Comparison of ENCODE assay signal across 39 cellular contexts in genomic region chr1:196494766-196495165, GRCh38.
"Had no signal": no experiment of that assay in that cellular context is flagged by ENCODE, and none has a peak within 500 bp of the region (broad histone marks: within the 10 kb centered on the region; RNA-seq: fewer than 3 reads in every experiment).

No MANE protein-coding gene starts in this region.

- H3K9me3 Mint-ChIP-seq: activated naive CD4-positive, alpha-beta T cell treated with anti-CD3 and anti-CD28 coated beads for 36 hours; activated naive CD4-positive, alpha-beta T cell treated with anti-CD3 and anti-CD28 coated beads, Interleukin-2, amount 10 ng/mL, durations not matched to agents 7 days and 5 days; activated naive CD4-positive, alpha-beta T cell treated with anti-CD3 and anti-CD28 coated beads, Interleukin-2, amount 50 U/mL, for 24 hours; activated naive CD8-positive, alpha-beta T cell treated with anti-CD3 and anti-CD28 coated beads for 36 hours; activated naive CD8-positive, alpha-beta T cell treated with anti-CD3 and anti-CD28 coated beads, Interleukin-2, amount 10 ng/mL, durations not matched to agents 7 days and 5 days; activated T-cell treated with anti-CD3 and anti-CD28 coated beads, Interleukin-2, amount 50 U/mL, for 24 hours; activated T-cell treated with anti-CD3 and anti-CD28 coated beads, Interleukin-2, amount 50 U/mL, for 4 hours; activated T-helper 1 cell treated with anti-CD3 and anti-CD28 coated beads, Interleukin-12 subunit alpha, Interleukin-12 subunit beta, Interleukin-2, Interleukin-4 antibody, amounts not matched to agents 30 ng/mL and 10 ng/mL and 1 ng/mL, durations not matched to agents 14 hours and 24 hours and 36 hours; activated T-helper 17 cell treated with anti-CD3 and anti-CD28 coated beads, Interleukin-2, amount 50 U/mL, for 72 hours; activated T-helper 2 cell treated with anti-CD3 and anti-CD28 coated beads, Interferon-gamma antibody, Interleukin-2, Interleukin-4, amounts not matched to agents 10 μg/mL and 5 μg/mL and 100 μg/mL, durations not matched to agents 14 hours and 24 hours and 36 hours; brain had no signal

- H3K27ac ChIP-seq: ascending aorta, body of pancreas, brain microvascular endothelial cell, breast epithelium, cardiac muscle cell had no signal

- H3K4me1 Mint-ChIP-seq: activated naive CD4-positive, alpha-beta T cell treated with anti-CD3 and anti-CD28 coated beads, Interleukin-2, amount 10 ng/mL, durations not matched to agents 7 days and 5 days; activated naive CD4-positive, alpha-beta T cell treated with anti-CD3 and anti-CD28 coated beads, Interleukin-2, amount 50 U/mL, for 24 hours; activated naive CD8-positive, alpha-beta T cell treated with anti-CD3 and anti-CD28 coated beads for 36 hours; activated naive CD8-positive, alpha-beta T cell treated with anti-CD3 and anti-CD28 coated beads, Interleukin-2, amount 10 ng/mL, durations not matched to agents 7 days and 5 days; activated naive CD8-positive, alpha-beta T cell treated with anti-CD3 and anti-CD28 coated beads, Interleukin-2, amount 50 U/mL, for 24 hours; activated T-helper 17 cell treated with anti-CD3 and anti-CD28 coated beads, Interleukin-2, amount 50 U/mL, for 72 hours; brain; central memory CD8-positive, alpha-beta T cell had no signal

- H3K4me3 ChIP-seq: ascending aorta, body of pancreas, breast epithelium, cardiac muscle cell had no signal

- H3K27me3 ChIP-seq: ascending aorta, body of pancreas, brain microvascular endothelial cell, breast epithelium, cardiac muscle cell had no signal

- H3K27ac Mint-ChIP-seq: activated naive CD4-positive, alpha-beta T cell treated with anti-CD3 and anti-CD28 coated beads for 36 hours; activated naive CD4-positive, alpha-beta T cell treated with anti-CD3 and anti-CD28 coated beads, Interleukin-2, amount 10 ng/mL, durations not matched to agents 7 days and 5 days; activated naive CD4-positive, alpha-beta T cell treated with anti-CD3 and anti-CD28 coated beads, Interleukin-2, amount 50 U/mL, for 24 hours; activated naive CD4-positive, alpha-beta T cell treated with anti-CD3 and anti-CD28 coated beads, Interleukin-2, amount 50 U/mL, for 72 hours; activated naive CD8-positive, alpha-beta T cell; activated naive CD8-positive, alpha-beta T cell treated with anti-CD3 and anti-CD28 coated beads for 36 hours; activated naive CD8-positive, alpha-beta T cell treated with anti-CD3 and anti-CD28 coated beads, Interleukin-2, amount 10 ng/mL, durations not matched to agents 7 days and 5 days; activated naive CD8-positive, alpha-beta T cell treated with anti-CD3 and anti-CD28 coated beads, Interleukin-2, amount 50 U/mL, for 24 hours; activated T-cell treated with anti-CD3 and anti-CD28 coated beads, Interleukin-2, amount 50 U/mL, for 24 hours; activated T-cell treated with anti-CD3 and anti-CD28 coated beads, Interleukin-2, amount 50 U/mL, for 72 hours; activated T-helper 1 cell treated with anti-CD3 and anti-CD28 coated beads, Interleukin-12 subunit alpha, Interleukin-12 subunit beta, Interleukin-2, Interleukin-4 antibody, amounts not matched to agents 30 ng/mL and 10 ng/mL and 1 ng/mL, durations not matched to agents 14 hours and 24 hours and 36 hours; activated T-helper 17 cell treated with anti-CD3 and anti-CD28 coated beads, Interleukin-2, amount 50 U/mL, for 72 hours; activated T-helper 2 cell treated with anti-CD3 and anti-CD28 coated beads, Interferon-gamma antibody, Interleukin-2, Interleukin-4, amounts not matched to agents 10 μg/mL and 5 μg/mL and 100 μg/mL, durations not matched to agents 14 hours and 24 hours and 36 hours; brain had no signal

- FAIRE-seq: astrocyte, bronchial epithelial cell had no signal

- DNase-seq: activated effector memory CD4-positive, alpha-beta T cell treated with anti-CD3 and anti-CD28 coated beads, Interleukin-2, amount 50 U/mL, for 16 hours; activated effector memory CD4-positive, alpha-beta T cell treated with Interleukin-2 at 50 U/mL for 16 hours; activated gamma-delta T cell; activated gamma-delta T cell treated with Interleukin-2 at 50 U/mL for 16 hours; activated naive CD4-positive, alpha-beta T cell; activated naive CD4-positive, alpha-beta T cell treated with anti-CD3 and anti-CD28 coated beads for 36 hours; activated naive CD4-positive, alpha-beta T cell treated with anti-CD3 and anti-CD28 coated beads, Interleukin-2, amount 10 ng/mL, durations not matched to agents 7 days and 5 days; activated naive CD4-positive, alpha-beta T cell treated with anti-CD3 and anti-CD28 coated beads, Interleukin-2, amount 50 U/mL, for 16 hours; activated naive CD4-positive, alpha-beta T cell treated with Interleukin-2 at 50 U/mL for 16 hours; activated naive CD8-positive, alpha-beta T cell treated with anti-CD3 and anti-CD28 coated beads for 36 hours; activated naive CD8-positive, alpha-beta T cell treated with anti-CD3 and anti-CD28 coated beads, Interleukin-2, amount 10 ng/mL, durations not matched to agents 7 days and 5 days; activated naive CD8-positive, alpha-beta T cell treated with anti-CD3 and anti-CD28 coated beads, Interleukin-2, amount 50 U/mL, for 24 hours; activated T-cell treated with anti-CD3 and anti-CD28 coated beads, Interleukin-2, amount 50 U/mL, for 1 hour; activated T-cell treated with anti-CD3 and anti-CD28 coated beads, Interleukin-2, amount 50 U/mL, for 24 hours; activated T-cell treated with anti-CD3 and anti-CD28 coated beads, Interleukin-2, amount 50 U/mL, for 4 hours; activated T-cell treated with anti-CD3 and anti-CD28 coated beads, Interleukin-2, amount 50 U/mL, for 48 hours; activated T-cell treated with anti-CD3 and anti-CD28 coated beads, Interleukin-2, amount 50 U/mL, for 72 hours; amniotic stem cell; amygdala; anterior cingulate cortex; aorta; body of pancreas; brain microvascular endothelial cell; caudate nucleus; central memory CD4-positive, alpha-beta T cell; cerebellar nuclear complex had no signal

- H3K36me3 Mint-ChIP-seq: activated naive CD4-positive, alpha-beta T cell treated with anti-CD3 and anti-CD28 coated beads, Interleukin-2, amount 10 ng/mL, durations not matched to agents 7 days and 5 days; activated naive CD4-positive, alpha-beta T cell treated with anti-CD3 and anti-CD28 coated beads, Interleukin-2, amount 50 U/mL, for 24 hours; activated naive CD4-positive, alpha-beta T cell treated with anti-CD3 and anti-CD28 coated beads, Interleukin-2, amount 50 U/mL, for 72 hours; activated naive CD8-positive, alpha-beta T cell; activated naive CD8-positive, alpha-beta T cell treated with anti-CD3 and anti-CD28 coated beads for 36 hours; activated naive CD8-positive, alpha-beta T cell treated with anti-CD3 and anti-CD28 coated beads, Interleukin-2, amount 10 ng/mL, durations not matched to agents 7 days and 5 days; brain had no signal

- H3K36me3 ChIP-seq: ascending aorta, brain microvascular endothelial cell, breast epithelium, cardiac muscle cell had no signal

- H3K9me3 ChIP-seq: ascending aorta, body of pancreas, breast epithelium had no signal

- H3K4me3 Mint-ChIP-seq: activated naive CD4-positive, alpha-beta T cell treated with anti-CD3 and anti-CD28 coated beads for 36 hours; activated naive CD4-positive, alpha-beta T cell treated with anti-CD3 and anti-CD28 coated beads, Interleukin-2, amount 10 ng/mL, durations not matched to agents 7 days and 5 days; activated naive CD4-positive, alpha-beta T cell treated with anti-CD3 and anti-CD28 coated beads, Interleukin-2, amount 50 U/mL, for 24 hours; activated naive CD8-positive, alpha-beta T cell; activated naive CD8-positive, alpha-beta T cell treated with anti-CD3 and anti-CD28 coated beads for 36 hours; activated naive CD8-positive, alpha-beta T cell treated with anti-CD3 and anti-CD28 coated beads, Interleukin-2, amount 10 ng/mL, durations not matched to agents 7 days and 5 days; activated naive CD8-positive, alpha-beta T cell treated with anti-CD3 and anti-CD28 coated beads, Interleukin-2, amount 50 U/mL, for 24 hours; activated T-cell treated with anti-CD3 and anti-CD28 coated beads, Interleukin-2, amount 50 U/mL, for 24 hours; activated T-cell treated with anti-CD3 and anti-CD28 coated beads, Interleukin-2, amount 50 U/mL, for 4 hours; activated T-cell treated with anti-CD3 and anti-CD28 coated beads, Interleukin-2, amount 50 U/mL, for 72 hours; activated T-helper 1 cell treated with anti-CD3 and anti-CD28 coated beads, Interleukin-12 subunit alpha, Interleukin-12 subunit beta, Interleukin-2, Interleukin-4 antibody, amounts not matched to agents 30 ng/mL and 10 ng/mL and 1 ng/mL, durations not matched to agents 14 hours and 24 hours and 36 hours; activated T-helper 17 cell treated with anti-CD3 and anti-CD28 coated beads, Interleukin-2, amount 50 U/mL, for 72 hours; brain; central memory CD8-positive, alpha-beta T cell had no signal

- ATAC-seq: activated naive CD4-positive, alpha-beta T cell treated with anti-CD3 and anti-CD28 coated beads, Interleukin-2, amount 50 U/mL, for 72 hours; activated naive CD8-positive, alpha-beta T cell treated with anti-CD3 and anti-CD28 coated beads, Interleukin-2, amount 50 U/mL, for 24 hours; activated T-cell treated with anti-CD3 and anti-CD28 coated beads, Interleukin-2, amount 50 U/mL, for 4 hours; activated T-cell treated with anti-CD3 and anti-CD28 coated beads, Interleukin-2, amount 50 U/mL, for 72 hours; activated T-helper 17 cell treated with anti-CD3 and anti-CD28 coated beads, Interleukin-2, amount 50 U/mL, for 72 hours; body of pancreas had no signal

- H3K4me1 ChIP-seq: ascending aorta, body of pancreas, breast epithelium had no signal

- H3K27me3 Mint-ChIP-seq: activated naive CD4-positive, alpha-beta T cell treated with anti-CD3 and anti-CD28 coated beads, Interleukin-2, amount 10 ng/mL, durations not matched to agents 7 days and 5 days; activated naive CD4-positive, alpha-beta T cell treated with anti-CD3 and anti-CD28 coated beads, Interleukin-2, amount 50 U/mL, for 24 hours; activated naive CD8-positive, alpha-beta T cell; activated naive CD8-positive, alpha-beta T cell treated with anti-CD3 and anti-CD28 coated beads for 36 hours; activated naive CD8-positive, alpha-beta T cell treated with anti-CD3 and anti-CD28 coated beads, Interleukin-2, amount 10 ng/mL, durations not matched to agents 7 days and 5 days; activated naive CD8-positive, alpha-beta T cell treated with anti-CD3 and anti-CD28 coated beads, Interleukin-2, amount 50 U/mL, for 24 hours; activated T-cell treated with anti-CD3 and anti-CD28 coated beads, Interleukin-2, amount 50 U/mL, for 24 hours; activated T-helper 17 cell treated with anti-CD3 and anti-CD28 coated beads, Interleukin-2, amount 50 U/mL, for 72 hours; brain; central memory CD8-positive, alpha-beta T cell had no signal
